In genomic region chr5:127029513-127030258, GRCh38 we compare ENCODE assay signal across 8 cellular contexts. TPM values are rescaled to one million over a fixed set of nuclear protein-coding genes. Genes with fewer than 3 reads are reported as not detected.
A peak's percentile ranks its signal among the peaks of the same experiment; 100 is the strongest.
DNase-seq lines count a peak whose midpoint lies in the region; ATAC-seq and TF ChIP-seq lines count a peak whose summit lies in the region.

No MANE protein-coding gene starts in this region.

- H3K27ac ChIP-seq in dorsolateral prefrontal cortex, result peak overlapping the region in 53 of 59 donors; percentile 19 to 93 (median 81)
- H3K27ac ChIP-seq in right lobe of liver, result peak overlapping the region; percentile 80 to 85 (median 82)

- intact Hi-C loops in dorsolateral prefrontal cortex (cut with DNase I), result loop anchor here in 1 of 2 donors (2.0 to 10.0 kb wide), 2 partner anchors 253 to 465 kb away; partner anchors contain the start of gene LMNB1
- intact Hi-C loops in right lobe of liver (cut with DNase I), result no loop called here

- H3K4me1 ChIP-seq in right lobe of liver, result peaks cover 0 to 9% (median 1%) of the 10 kb centered on the region in 4 donors

- peak overlapping the region; percentile 61 to 92 (median 81) for H3K4me3 ChIP-seq in dorsolateral prefrontal cortex
- peak overlapping the region; percentile 61 to 81 (median 75) for H3K4me3 ChIP-seq in right lobe of liver

- ATAC-seq in HG03064 (IDR thresholded peaks at IDR 0.05; ENCODE audit: low read depth, unreplicated experiment), result peak; percentile 18
- ATAC-seq in right lobe of liver, result peak; percentile 13 to 46 (median 34)

- 0% methylated on average over 5 of the region's 53 CpGs for WGBS in right lobe of liver (ENCODE audit: insufficient coverage, low coverage, low lambda C conversion rate, missing lambda C conversion rate)

- TF ChIP-seq POLR2A in right lobe of liver (IDR thresholded peaks at IDR 0.05), result no peak

- H3K36me3 ChIP-seq in right lobe of liver, result no peaks in the 10 kb centered on the region

- no peaks in the 10 kb centered on the region for H3K9me3 ChIP-seq in right lobe of liver

- peak; percentile 53 for DNase-seq in NCI-H524 (lab: John Stamatoyannopoulos, UW)
- no peak for DNase-seq in NCI-H524 treated with DMSO at 0.1 percent for 48 hours (lab: John Stamatoyannopoulos, UW)
- peak; percentile 53 for DNase-seq in NCI-H510A (lab: John Stamatoyannopoulos, UW)
- DNase-seq in activated CD4-positive, alpha-beta T cell treated with anti-CD3 and anti-CD28 coated beads, Interleukin-2, amount 50 U/mL, for 1 hour, result peak; percentile 39
- DNase-seq in dorsolateral prefrontal cortex, result peak in 6 of 10 donors; percentile 10 to 52 (median 47)
- DNase-seq in right lobe of liver, result peak; percentile 47 to 65 (median 55)
- DNase-seq in stimulated activated CD8-positive, alpha-beta memory T cell treated with anti-CD3 and anti-CD28 coated beads, Interleukin-4, amount 100 ng/mL, for 24 hours (ENCODE audit: low read depth), result peak; percentile 11

- peaks cover 0 to 25% (median 0%) of the 10 kb centered on the region in 45 donors for H3K27me3 ChIP-seq in dorsolateral prefrontal cortex
- no peaks in the 10 kb centered on the region for H3K27me3 ChIP-seq in right lobe of liver

- TF ChIP-seq CTCF in dorsolateral prefrontal cortex (IDR thresholded peaks at IDR 0.05 in 54 of 56, conservative IDR thresholded peaks at IDR 0.05 in 2 of 56; ENCODE audit: low read depth in 1 of 56, partially characterized antibody in 56 of 56) (peak in 24 of 56 donors; percentile 9 to 48 (median 29)), right lobe of liver (IDR thresholded peaks at IDR 0.05) (peak; percentile 31 to 48 (median 32))

RNA-seq across cellular contexts. Expression of gene MARCHF3, which starts 0.7 kb away (rescaled TPM):
- total RNA-seq in dorsolateral prefrontal cortex (10 to 100 TPM in 31 of 120 experiments, 1 to 10 TPM in 89; 1.6 to 35.9 (median 7.6) TPM), right lobe of liver (1 to 10 TPM in 3 of 6 experiments, under 1 TPM in 3; 0.33 to 4.3 (median 0.77) TPM)

RNA-seq across cellular contexts. Expression of gene C5orf63, which starts 43.6 kb away (rescaled TPM):
- total RNA-seq in dorsolateral prefrontal cortex (10 to 100 TPM in 1 of 120 experiments, 1 to 10 TPM in 119; 1.0 to 11.3 (median 4.5) TPM), right lobe of liver (1 to 10 TPM; 1.9 to 6.2 (median 3.7) TPM)
